Comparison of ENCODE assay signal across 15 cellular contexts in the genomic region with DNA sequence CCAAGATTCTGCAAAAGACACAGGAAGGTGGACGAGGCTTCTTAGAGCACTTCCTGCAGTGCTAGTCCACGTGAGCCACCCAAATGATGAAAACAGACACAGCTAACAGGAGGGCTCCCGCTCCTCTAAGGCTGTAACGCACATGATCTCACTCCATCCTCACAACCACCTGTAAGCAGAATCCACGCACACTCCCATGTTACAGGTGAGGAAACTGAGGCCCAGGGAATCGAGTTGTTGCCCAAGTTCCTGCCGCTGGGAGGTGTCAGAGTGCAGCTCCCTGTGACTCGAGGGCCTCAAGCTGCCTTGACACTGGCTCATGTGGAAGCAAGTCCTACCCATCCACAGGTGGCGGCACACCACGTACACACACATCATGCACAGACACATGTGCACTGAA. TPM values are rescaled to one million over a fixed set of nuclear protein-coding genes. Genes with fewer than 3 reads are reported as not detected.
DNase-seq lines count a peak whose midpoint lies in the region; ATAC-seq and TF ChIP-seq lines count a peak whose summit lies in the region.
"Had no signal": no experiment of that assay in that cellular context is flagged by ENCODE, and none has a peak within 500 bp of the region (broad histone marks: within the 10 kb centered on the region; RNA-seq: fewer than 3 reads in every experiment).

No MANE protein-coding gene starts in this region.

- DNase-seq in activated CD4-positive, alpha-beta T cell treated with anti-CD3 and anti-CD28 coated beads for 48 hours, result peak; percentile 34
- no peak for DNase-seq in activated CD4-positive, alpha-beta T cell treated with anti-CD3 and anti-CD28 coated beads for 1 hour
- DNase-seq in H7 (peak; percentile 42), neural progenitor cell (ENCODE audit: low spot score) (no peak), globus pallidus (ENCODE audit: low spot score) (no peak)
- DNase-seq in activated naive CD8-positive, alpha-beta T cell treated with anti-CD3 and anti-CD28 coated beads, Interleukin-2, amount 50 U/mL, for 24 hours, result no peak
- no peak for DNase-seq in stimulated activated naive B cell treated with anti-CD40 and anti-IgM and Interleukin-4, amounts not matched to agents 10 μg/mL and 1 μg/mL and 100 μg/mL, for 72 hours
- DNase-seq: left cardiac atrium, MV-4-11, testis had no signal

- no peaks in the 10 kb centered on the region for H3K9me3 ChIP-seq in neural progenitor cell (ENCODE audit: low read depth)
- H3K9me3 ChIP-seq: A549, right atrium auricular region, SK-N-SH, testis had no signal

- no peak overlapping the region for H2AFZ ChIP-seq in neural progenitor cell (replicated peaks)

- no peak overlapping the region for H3K27ac ChIP-seq in neural progenitor cell
- H3K27ac ChIP-seq: A549, testis, VCaP had no signal

- no peak overlapping the region for H3K9ac ChIP-seq in neural progenitor cell
- H3K9ac ChIP-seq: SK-N-SH had no signal

- H3K4me3 ChIP-seq in H7 (ENCODE audit: insufficient read depth, low read depth, low read length), result no peak overlapping the region
- H3K4me3 ChIP-seq in neural progenitor cell, result no peak overlapping the region
- H3K4me3 ChIP-seq: A549, right atrium auricular region, testis had no signal

- H3F3A ChIP-seq in neural progenitor cell (ENCODE audit: low read depth), result peaks cover 26% of the 10 kb centered on the region

- no peaks in the 10 kb centered on the region for H3K27me3 Mint-ChIP-seq in activated naive CD8-positive, alpha-beta T cell treated with anti-CD3 and anti-CD28 coated beads, Interleukin-2, amount 50 U/mL, for 24 hours
- peaks cover 17% of the 10 kb centered on the region for H3K27me3 Mint-ChIP-seq in neural progenitor cell (ENCODE audit: insufficient read depth, low read depth)
- no peaks in the 10 kb centered on the region for H3K27me3 Mint-ChIP-seq in stimulated activated naive B cell treated with anti-CD40 and anti-IgM and Interleukin-4, amounts not matched to agents 10 μg/mL and 1 μg/mL and 100 μg/mL, for 72 hours

- no peaks in the 10 kb centered on the region for H3K36me3 Mint-ChIP-seq in activated naive CD8-positive, alpha-beta T cell treated with anti-CD3 and anti-CD28 coated beads, Interleukin-2, amount 50 U/mL, for 24 hours (ENCODE audit: low read depth)
- H3K36me3 Mint-ChIP-seq in neural progenitor cell, result no peaks in the 10 kb centered on the region
- peaks cover under 1 to 10% of the 10 kb centered on the region in 2 donors for H3K36me3 Mint-ChIP-seq in stimulated activated naive B cell treated with anti-CD40 and anti-IgM and Interleukin-4, amounts not matched to agents 10 μg/mL and 1 μg/mL and 100 μg/mL, for 72 hours

- peaks cover 28% of the 10 kb centered on the region for H4K20me1 ChIP-seq in neural progenitor cell (ENCODE audit: low read depth)

- H3K27ac Mint-ChIP-seq in activated naive CD8-positive, alpha-beta T cell treated with anti-CD3 and anti-CD28 coated beads, Interleukin-2, amount 50 U/mL, for 24 hours, result peak overlapping the region; percentile 86
- peak overlapping the region; percentile 48 for H3K27ac Mint-ChIP-seq in neural progenitor cell
- no peak overlapping the region for H3K27ac Mint-ChIP-seq in stimulated activated naive B cell treated with anti-CD40 and anti-IgM and Interleukin-4, amounts not matched to agents 10 μg/mL and 1 μg/mL and 100 μg/mL, for 72 hours

- H3K36me3 ChIP-seq in H7 (replicated peaks; ENCODE audit: control insufficient read depth, insufficient read depth, low read length) (no peaks in the 10 kb centered on the region), neural progenitor cell (no peaks in the 10 kb centered on the region)
- H3K36me3 ChIP-seq: right atrium auricular region had no signal

- H3K27me3 ChIP-seq in H7 (ENCODE audit: control insufficient read depth, insufficient read depth, low read length) (no peaks in the 10 kb centered on the region; the same call in 1 of the 2 replicates), neural progenitor cell (peaks cover 73% of the 10 kb centered on the region)
- H3K27me3 ChIP-seq: right atrium auricular region, testis had no signal

- no peak for TF ChIP-seq CTCF in neural progenitor cell (IDR thresholded peaks at IDR 0.05)

- H3K4me1 Mint-ChIP-seq in activated naive CD8-positive, alpha-beta T cell treated with anti-CD3 and anti-CD28 coated beads, Interleukin-2, amount 50 U/mL, for 24 hours, result peaks cover 73% of the 10 kb centered on the region
- peaks cover 34% of the 10 kb centered on the region for H3K4me1 Mint-ChIP-seq in neural progenitor cell
- peaks cover 38 to 57% of the 10 kb centered on the region in 2 donors for H3K4me1 Mint-ChIP-seq in stimulated activated naive B cell treated with anti-CD40 and anti-IgM and Interleukin-4, amounts not matched to agents 10 μg/mL and 1 μg/mL and 100 μg/mL, for 72 hours

- no peaks in the 10 kb centered on the region for H3K9me3 Mint-ChIP-seq in activated naive CD8-positive, alpha-beta T cell treated with anti-CD3 and anti-CD28 coated beads, Interleukin-2, amount 50 U/mL, for 24 hours
- H3K9me3 Mint-ChIP-seq in neural progenitor cell, result no peaks in the 10 kb centered on the region
- H3K9me3 Mint-ChIP-seq in stimulated activated naive B cell treated with anti-CD40 and anti-IgM and Interleukin-4, amounts not matched to agents 10 μg/mL and 1 μg/mL and 100 μg/mL, for 72 hours, result no peaks in the 10 kb centered on the region

- no peak overlapping the region for H3K4me2 ChIP-seq in neural progenitor cell
- H3K4me2 ChIP-seq: A549, SK-N-SH had no signal

- peak overlapping the region; percentile 54 for H3K4me3 Mint-ChIP-seq in activated naive CD8-positive, alpha-beta T cell treated with anti-CD3 and anti-CD28 coated beads, Interleukin-2, amount 50 U/mL, for 24 hours
- peak overlapping the region; percentile 65 for H3K4me3 Mint-ChIP-seq in neural progenitor cell
- no peak overlapping the region for H3K4me3 Mint-ChIP-seq in stimulated activated naive B cell treated with anti-CD40 and anti-IgM and Interleukin-4, amounts not matched to agents 10 μg/mL and 1 μg/mL and 100 μg/mL, for 72 hours

- H3K4me1 ChIP-seq in neural progenitor cell, result peaks cover 19% of the 10 kb centered on the region

- H3K79me2 ChIP-seq in neural progenitor cell (ENCODE audit: low read depth), result no peaks in the 10 kb centered on the region

- ATAC-seq in activated naive CD8-positive, alpha-beta T cell treated with anti-CD3 and anti-CD28 coated beads, Interleukin-2, amount 50 U/mL, for 24 hours, result no peak
- ATAC-seq in stimulated activated naive B cell treated with anti-CD40 and anti-IgM and Interleukin-4, amounts not matched to agents 10 μg/mL and 1 μg/mL and 100 μg/mL, for 72 hours (replicated peaks), result no peak
- ATAC-seq in GM21723 (IDR thresholded peaks at IDR 0.05; ENCODE audit: unreplicated experiment), result no peak
- ATAC-seq: A549, left cardiac atrium had no signal

RNA-seq across cellular contexts. Expression of a gene that starts 4.4 kb away (rescaled TPM):
- 48.6 and 63.1 TPM in 2 replicates for total RNA-seq in H7 (2014; rRNA removed; shearing (Covaris generic))
- 46.5 and 81.1 TPM in 2 replicates for total RNA-seq in neural progenitor cell (ENCODE audit: low replicate concordance)

Comparison
In these comparisons a context has a peak if more than half of its experiments do, and no peak if none do; other contexts are left out.
1. DNase-seq: peak in activated CD4-positive, alpha-beta T cell treated with anti-CD3 and anti-CD28 coated beads for 48 hours (single experiment) and H7 (single experiment); none in activated CD4-positive, alpha-beta T cell treated with anti-CD3 and anti-CD28 coated beads for 1 hour (single experiment), activated naive CD8-positive, alpha-beta T cell treated with anti-CD3 and anti-CD28 coated beads, Interleukin-2, amount 50 U/mL, for 24 hours (single experiment), neural progenitor cell (single experiment), stimulated activated naive B cell treated with anti-CD40 and anti-IgM and Interleukin-4, amounts not matched to agents 10 μg/mL and 1 μg/mL and 100 μg/mL, for 72 hours (single experiment) and globus pallidus (single experiment).
2. H3K4me3 Mint-ChIP-seq: peak in activated naive CD8-positive, alpha-beta T cell treated with anti-CD3 and anti-CD28 coated beads, Interleukin-2, amount 50 U/mL, for 24 hours (single experiment) and neural progenitor cell (single experiment); none in stimulated activated naive B cell treated with anti-CD40 and anti-IgM and Interleukin-4, amounts not matched to agents 10 μg/mL and 1 μg/mL and 100 μg/mL, for 72 hours (0 of 2).